8 cellular contexts compared by ENCODE assay signal in genomic region chr12:104138747-104139186, GRCh38. TPM values are rescaled to one million over a fixed set of nuclear protein-coding genes. Genes with fewer than 3 reads are reported as not detected.
DNase-seq lines count a peak whose midpoint lies in the region; ATAC-seq and TF ChIP-seq lines count a peak whose summit lies in the region.

No MANE protein-coding gene starts in this region.

- peak overlapping the region; percentile 62 for H3K4me2 ChIP-seq in OCI-LY7 (ENCODE audit: low read length)
- peak overlapping the region; percentile 83 for H3K4me2 ChIP-seq in neural progenitor cell

- H3K4me1 Mint-ChIP-seq in CD8-positive, alpha-beta memory T cell, result peaks cover 6 to 18% (median 15%) of the 10 kb centered on the region in 3 donors
- H3K4me1 Mint-ChIP-seq in neural progenitor cell, result peaks cover 22% of the 10 kb centered on the region

- TF ChIP-seq CTCF in OCI-LY7 (conservative IDR thresholded peaks at IDR 0.05; ENCODE audit: low read length) (no peak), neural progenitor cell (IDR thresholded peaks at IDR 0.05) (no peak)

- no peaks in the 10 kb centered on the region for H3K36me3 ChIP-seq in CD8-positive, alpha-beta memory T cell (ENCODE audit: insufficient read depth, low read length)
- H3K36me3 ChIP-seq in OCI-LY7 (ENCODE audit: insufficient read depth, low read length) (peaks cover 14% of the 10 kb centered on the region), neural progenitor cell (no peaks in the 10 kb centered on the region)

- ATAC-seq in HG03097 (IDR thresholded peaks at IDR 0.05; ENCODE audit: low FRiP score, unreplicated experiment), result no peak
- ATAC-seq in GM21529 (IDR thresholded peaks at IDR 0.05; ENCODE audit: unreplicated experiment), result no peak
- no peak for ATAC-seq in HG03432 (IDR thresholded peaks at IDR 0.05; ENCODE audit: unreplicated experiment)

- peaks cover 24% of the 10 kb centered on the region for H3K4me1 ChIP-seq in CD8-positive, alpha-beta memory T cell (ENCODE audit: insufficient read depth, low read length)
- H3K4me1 ChIP-seq in OCI-LY7 (ENCODE audit: insufficient read depth, low read length, poor library complexity, severe bottlenecking) (peaks cover 31% of the 10 kb centered on the region), neural progenitor cell (peaks cover 26% of the 10 kb centered on the region)

- H3K4me3 Mint-ChIP-seq in CD8-positive, alpha-beta memory T cell, result peak overlapping the region; percentile 52 to 80 (median 65)
- H3K4me3 Mint-ChIP-seq in neural progenitor cell, result peak overlapping the region; percentile 83

- H4K20me1 ChIP-seq in OCI-LY7 (ENCODE audit: insufficient read depth, low read length) (no peaks in the 10 kb centered on the region), neural progenitor cell (ENCODE audit: low read depth) (peaks cover 18% of the 10 kb centered on the region)

- H3K27me3 Mint-ChIP-seq in CD8-positive, alpha-beta memory T cell, result peaks cover 0 to 2% of the 10 kb centered on the region in 2 donors
- no peaks in the 10 kb centered on the region for H3K27me3 Mint-ChIP-seq in neural progenitor cell (ENCODE audit: insufficient read depth, low read depth)

- peak overlapping the region in 2 of 8 donors; percentile 7 to 25 for H3K27ac Mint-ChIP-seq in CD8-positive, alpha-beta memory T cell
- peak overlapping the region; percentile 70 for H3K27ac Mint-ChIP-seq in neural progenitor cell

- H3K4me3 ChIP-seq in CD8-positive, alpha-beta memory T cell (ENCODE audit: low read length), result no peak overlapping the region
- peak overlapping the region; percentile 50 for H3K4me3 ChIP-seq in OCI-LY7 (ENCODE audit: low read depth, low read length, poor library complexity, severe bottlenecking)
- H3K4me3 ChIP-seq in neural progenitor cell, result peak overlapping the region; percentile 46

- POLR2A ChIA-PET in CD8-positive, alpha-beta memory T cell (lab: Charles Lee), result interaction anchor here (0.5 to 2.6 kb wide), 7 partner anchors 148 to 1193 kb away, joined by 3 to 23 read pairs (median 4); partner anchors contain the start of genes HSP90B1 and TDG
- POLR2A ChIA-PET in OCI-LY7 (lab: Charles Lee), result interaction anchor here (0.7 to 1.8 kb wide), 7 partner anchors 11 to 820 kb away, joined by 3 to 6 read pairs (median 4); no protein-coding TSS in a partner anchor

- CTCF ChIA-PET in CD8-positive, alpha-beta memory T cell (lab: Charles Lee), result interaction anchor here (0.5 to 1.0 kb wide), 2 partner anchors 71 to 149 kb away, joined by 3 to 4 read pairs; no protein-coding TSS in a partner anchor
- CTCF ChIA-PET in OCI-LY7 (lab: Charles Lee; ENCODE audit: unreplicated experiment), result interaction anchor here (0.6 to 1.3 kb wide), 2 partner anchors 149 to 239 kb away, joined by 3 read pairs; no protein-coding TSS in a partner anchor

- no peaks in the 10 kb centered on the region for H3K9me3 ChIP-seq in CD8-positive, alpha-beta memory T cell (ENCODE audit: low read length)
- H3K9me3 ChIP-seq in OCI-LY7 (ENCODE audit: low read length), result no peaks in the 10 kb centered on the region
- H3K9me3 ChIP-seq in neural progenitor cell (ENCODE audit: low read depth), result no peaks in the 10 kb centered on the region

- H2AFZ ChIP-seq in OCI-LY7 (ENCODE audit: low read length), result peak overlapping the region; percentile 90
- H2AFZ ChIP-seq in neural progenitor cell (replicated peaks), result peak overlapping the region; percentile 87

- peaks cover 23% of the 10 kb centered on the region for H3K79me2 ChIP-seq in OCI-LY7 (ENCODE audit: insufficient read depth, low read depth, low read length)
- peaks cover 36% of the 10 kb centered on the region for H3K79me2 ChIP-seq in neural progenitor cell (ENCODE audit: low read depth)

- no peaks in the 10 kb centered on the region for H3K27me3 ChIP-seq in CD8-positive, alpha-beta memory T cell (ENCODE audit: insufficient read depth, low read length, poor library complexity, severe bottlenecking)
- H3K27me3 ChIP-seq in neural progenitor cell, result peaks cover 18% of the 10 kb centered on the region

- TSS peak; percentile 66 for BruUV-seq in OCI-LY7 (replicated peaks; lab: Mats Ljungman, UMichigan)

- intact Hi-C loops in OCI-LY7 (cut with micrococcal nuclease; ENCODE audit: unreplicated experiment), result loop anchor here (1.0 to 5.0 kb wide), 3 partner anchors 151 to 206 kb away; partner anchors contain the start of gene HSP90B1

- no peaks in the 10 kb centered on the region for H3K9me2 ChIP-seq in OCI-LY7 (ENCODE audit: insufficient read depth, low read length)

- H3K36me3 Mint-ChIP-seq in CD8-positive, alpha-beta memory T cell, result peaks cover 0 to 3% (median 0%) of the 10 kb centered on the region in 3 donors
- H3K36me3 Mint-ChIP-seq in neural progenitor cell, result no peaks in the 10 kb centered on the region

- peak overlapping the region; percentile 13 for H3K27ac ChIP-seq in CD8-positive, alpha-beta memory T cell (ENCODE audit: low read depth, low read length)
- no peak overlapping the region for H3K27ac ChIP-seq in OCI-LY7 (ENCODE audit: low read depth, low read length, poor library complexity, severe bottlenecking)
- H3K27ac ChIP-seq in epithelial cell of prostate, result peak overlapping the region; percentile 82
- H3K27ac ChIP-seq in neural progenitor cell, result no peak overlapping the region

- H3F3A ChIP-seq in neural progenitor cell (ENCODE audit: low read depth), result peaks cover 19% of the 10 kb centered on the region

- H3K9ac ChIP-seq in neural progenitor cell, result no peak overlapping the region

- H3K9me3 Mint-ChIP-seq in CD8-positive, alpha-beta memory T cell, result no peaks in the 10 kb centered on the region
- H3K9me3 Mint-ChIP-seq in neural progenitor cell, result no peaks in the 10 kb centered on the region

- DNase-seq in CD8-positive, alpha-beta memory T cell, result peak in 1 of 5 donors; percentile 3
- DNase-seq in OCI-LY7 (ENCODE audit: low spot score), result no peak
- DNase-seq in epithelial cell of prostate (ENCODE audit: low read depth, low spot score), result no peak
- DNase-seq in neural progenitor cell (ENCODE audit: low spot score), result peak; percentile 31
- DNase-seq in NCI-H1048 (lab: John Stamatoyannopoulos, UW), result no peak

RNA-seq across cellular contexts. Expression of gene NFYB, which starts 0.8 kb away (rescaled TPM):
- total RNA-seq in CD8-positive, alpha-beta memory T cell, result 10 to 100 TPM; 25.5 to 27.5 TPM
- polyA plus RNA-seq in CD8-positive, alpha-beta memory T cell, result 41.1 TPM
- total RNA-seq in OCI-LY7 (2014; rRNA removed; shearing (Covaris generic)), result 21.6 and 30.2 TPM in 2 replicates
- total RNA-seq in OCI-LY7 (2022) (38.5 and 40.3 TPM in 2 replicates), neural progenitor cell (ENCODE audit: low replicate concordance) (64.2 and 100 TPM in 2 replicates)

Comparison
In these comparisons a context has a peak if more than half of its experiments do, and no peak if none do; other contexts are left out.
1. H3K27ac ChIP-seq: peak in CD8-positive, alpha-beta memory T cell (single experiment) and epithelial cell of prostate (single experiment); none in OCI-LY7 (single experiment) and neural progenitor cell (single experiment).